Comparison of ENCODE assay signal across 8 cellular contexts in the genomic region with DNA sequence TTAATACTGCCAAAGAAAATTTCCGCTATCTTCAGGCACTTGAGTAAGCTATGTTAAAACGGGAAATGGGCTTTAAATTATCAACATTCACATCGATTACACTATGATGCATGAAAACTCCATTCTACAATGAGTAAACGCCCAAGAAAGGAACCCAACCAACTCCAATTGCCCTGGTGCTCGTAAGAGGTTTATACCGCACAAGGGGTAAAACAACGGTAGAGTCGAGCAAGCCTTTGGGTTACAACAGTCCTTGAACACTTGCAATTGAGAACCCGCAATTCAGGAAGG. TPM values are rescaled to one million over a fixed set of nuclear protein-coding genes. Genes with fewer than 3 reads are reported as not detected.
DNase-seq lines count a peak whose midpoint lies in the region; ATAC-seq, FAIRE-seq and TF ChIP-seq lines count a peak whose summit lies in the region.

No MANE protein-coding gene starts in this region.

- H3K4me3 ChIP-seq in liver (ENCODE audit: low read depth in 1 of 3, low read length in 3 of 3): peak overlapping the region; percentile 86 to 93 (median 88)
- H3K4me3 ChIP-seq in thoracic aorta: peak overlapping the region; percentile 97

- H3K4me3 Mint-ChIP-seq in brain: peak overlapping the region; percentile 92 to 97 (median 94)

- H3K4me1 Mint-ChIP-seq in brain: peaks cover 56% of the 10 kb centered on the region

- no peak for FAIRE-seq in GM12892 (lab: Jason Lieb, UNC)

- H3K27me3 Mint-ChIP-seq in brain: peaks cover 4% of the 10 kb centered on the region

- H3K9ac ChIP-seq in liver (ENCODE audit: low read depth in 1 of 2, low read length in 2 of 2): peak overlapping the region; percentile 45 to 84

- H3K9me3 ChIP-seq in liver (ENCODE audit: control insufficient read depth in 4 of 4, low read length in 3 of 4) (no peaks in the 10 kb centered on the region), thoracic aorta (no peaks in the 10 kb centered on the region)

- H3K36me3 ChIP-seq in liver (ENCODE audit: control insufficient read depth in 4 of 4, insufficient read depth in 3 of 4, low read depth in 1 of 4, low read length in 3 of 4) (no peaks in the 10 kb centered on the region), thoracic aorta (no peaks in the 10 kb centered on the region)

- no peaks in the 10 kb centered on the region for H3K36me3 Mint-ChIP-seq in brain

- H3K27ac Mint-ChIP-seq in brain: peak overlapping the region; percentile 90 to 97 (median 94)

- TF ChIP-seq CTCF in brain (conservative IDR thresholded peaks at IDR 0.05) (no peak), liver (IDR thresholded peaks at IDR 0.05; ENCODE audit: low read depth, low read length, missing input control) (no peak), thoracic aorta (IDR thresholded peaks at IDR 0.05) (no peak)

- TF ChIP-seq RAD21 in liver (IDR thresholded peaks at IDR 0.05): no peak

- DNase-seq in NAMALWA (ENCODE audit: low spot score) (peak; percentile 77), thoracic aorta (ENCODE audit: low spot score) (no peak), GM12892 (ENCODE audit: insufficient read length) (no peak), occipital lobe (lab: John Stamatoyannopoulos, UW) (no peak), NCI-H748 treated with DMSO at 0.1 percent for 48 hours (lab: John Stamatoyannopoulos, UW) (no peak)

- H3K27ac ChIP-seq in liver (ENCODE audit: low read depth in 1 of 2, low read length in 2 of 2) (peak overlapping the region; percentile 79 to 85), thoracic aorta (peak overlapping the region; percentile 75 to 76)

- peaks cover 3 to 15% (median 4%) of the 10 kb centered on the region in 4 donors for H3K4me1 ChIP-seq in liver (ENCODE audit: control insufficient read depth in 4 of 4, insufficient read depth in 4 of 4, low read length in 3 of 4)
- H3K4me1 ChIP-seq in thoracic aorta (ENCODE audit: control insufficient read depth in 1 of 2, low read depth in 2 of 2): peaks cover 8 to 12% of the 10 kb centered on the region in 2 donors

- WGBS in liver: 7% methylated on average over 9 of the region's 9 CpGs

- no peaks in the 10 kb centered on the region for H3K9me3 Mint-ChIP-seq in brain

- peaks cover 0 to 2% (median 0%) of the 10 kb centered on the region in 4 donors for H3K27me3 ChIP-seq in liver (ENCODE audit: control insufficient read depth in 4 of 4, insufficient read depth in 4 of 4, low read length in 3 of 4)
- H3K27me3 ChIP-seq in thoracic aorta (replicated peaks; ENCODE audit: insufficient read depth): no peaks in the 10 kb centered on the region

- peak; percentile 11 for ATAC-seq in GM18861 (IDR thresholded peaks at IDR 0.05; ENCODE audit: unreplicated experiment)
- ATAC-seq in thoracic aorta (ENCODE audit: insufficient number of reproducible peaks, low FRiP score, low read depth): no peak

- TF ChIP-seq POLR2A in GM12892 (IDR thresholded peaks at IDR 0.05; ENCODE audit: low read depth, low read length): no peak

TF ChIP-seq in liver, 16 proteins besides CTCF, POLR2A, EP300 and RAD21:
- TF ChIP-seq EGR1 (IDR thresholded peaks at IDR 0.05; ENCODE audit: low read depth in 2 of 2) (no peak), GABPA (IDR thresholded peaks at IDR 0.05 in 1 of 2, conservative IDR thresholded peaks at IDR 0.05 in 1 of 2) (no peak), HNF4G (IDR thresholded peaks at IDR 0.05) (no peak), TAF1 (conservative IDR thresholded peaks at IDR 0.05) (no peak), JUND (IDR thresholded peaks at IDR 0.05) (no peak), FOXA2 (IDR thresholded peaks at IDR 0.05) (no peak), RXRA (IDR thresholded peaks at IDR 0.05) (no peak), SP1 (IDR thresholded peaks at IDR 0.05) (no peak), HNF4A (conservative IDR thresholded peaks at IDR 0.05) (no peak), FOXA1 (IDR thresholded peaks at IDR 0.05) (no peak), NR2F2 (IDR thresholded peaks at IDR 0.05) (no peak), YY1 (IDR thresholded peaks at IDR 0.05) (no peak)
- TF ChIP-seq, protein P1, sequence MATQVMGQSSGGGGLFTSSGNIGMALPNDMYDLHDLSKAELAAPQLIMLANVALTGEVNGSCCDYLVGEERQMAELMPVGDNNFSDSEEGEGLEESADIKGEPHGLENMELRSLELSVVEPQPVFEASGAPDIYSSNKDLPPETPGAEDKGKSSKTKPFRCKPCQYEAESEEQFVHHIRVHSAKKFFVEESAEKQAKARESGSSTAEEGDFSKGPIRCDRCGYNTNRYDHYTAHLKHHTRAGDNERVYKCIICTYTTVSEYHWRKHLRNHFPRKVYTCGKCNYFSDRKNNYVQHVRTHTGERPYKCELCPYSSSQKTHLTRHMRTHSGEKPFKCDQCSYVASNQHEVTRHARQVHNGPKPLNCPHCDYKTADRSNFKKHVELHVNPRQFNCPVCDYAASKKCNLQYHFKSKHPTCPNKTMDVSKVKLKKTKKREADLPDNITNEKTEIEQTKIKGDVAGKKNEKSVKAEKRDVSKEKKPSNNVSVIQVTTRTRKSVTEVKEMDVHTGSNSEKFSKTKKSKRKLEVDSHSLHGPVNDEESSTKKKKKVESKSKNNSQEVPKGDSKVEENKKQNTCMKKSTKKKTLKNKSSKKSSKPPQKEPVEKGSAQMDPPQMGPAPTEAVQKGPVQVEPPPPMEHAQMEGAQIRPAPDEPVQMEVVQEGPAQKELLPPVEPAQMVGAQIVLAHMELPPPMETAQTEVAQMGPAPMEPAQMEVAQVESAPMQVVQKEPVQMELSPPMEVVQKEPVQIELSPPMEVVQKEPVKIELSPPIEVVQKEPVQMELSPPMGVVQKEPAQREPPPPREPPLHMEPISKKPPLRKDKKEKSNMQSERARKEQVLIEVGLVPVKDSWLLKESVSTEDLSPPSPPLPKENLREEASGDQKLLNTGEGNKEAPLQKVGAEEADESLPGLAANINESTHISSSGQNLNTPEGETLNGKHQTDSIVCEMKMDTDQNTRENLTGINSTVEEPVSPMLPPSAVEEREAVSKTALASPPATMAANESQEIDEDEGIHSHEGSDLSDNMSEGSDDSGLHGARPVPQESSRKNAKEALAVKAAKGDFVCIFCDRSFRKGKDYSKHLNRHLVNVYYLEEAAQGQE (IDR thresholded peaks at IDR 0.05): no peak
- TF ChIP-seq, protein P2, sequence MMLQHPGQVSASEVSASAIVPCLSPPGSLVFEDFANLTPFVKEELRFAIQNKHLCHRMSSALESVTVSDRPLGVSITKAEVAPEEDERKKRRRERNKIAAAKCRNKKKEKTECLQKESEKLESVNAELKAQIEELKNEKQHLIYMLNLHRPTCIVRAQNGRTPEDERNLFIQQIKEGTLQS (IDR thresholded peaks at IDR 0.05): no peak
- TF ChIP-seq, protein P3, sequence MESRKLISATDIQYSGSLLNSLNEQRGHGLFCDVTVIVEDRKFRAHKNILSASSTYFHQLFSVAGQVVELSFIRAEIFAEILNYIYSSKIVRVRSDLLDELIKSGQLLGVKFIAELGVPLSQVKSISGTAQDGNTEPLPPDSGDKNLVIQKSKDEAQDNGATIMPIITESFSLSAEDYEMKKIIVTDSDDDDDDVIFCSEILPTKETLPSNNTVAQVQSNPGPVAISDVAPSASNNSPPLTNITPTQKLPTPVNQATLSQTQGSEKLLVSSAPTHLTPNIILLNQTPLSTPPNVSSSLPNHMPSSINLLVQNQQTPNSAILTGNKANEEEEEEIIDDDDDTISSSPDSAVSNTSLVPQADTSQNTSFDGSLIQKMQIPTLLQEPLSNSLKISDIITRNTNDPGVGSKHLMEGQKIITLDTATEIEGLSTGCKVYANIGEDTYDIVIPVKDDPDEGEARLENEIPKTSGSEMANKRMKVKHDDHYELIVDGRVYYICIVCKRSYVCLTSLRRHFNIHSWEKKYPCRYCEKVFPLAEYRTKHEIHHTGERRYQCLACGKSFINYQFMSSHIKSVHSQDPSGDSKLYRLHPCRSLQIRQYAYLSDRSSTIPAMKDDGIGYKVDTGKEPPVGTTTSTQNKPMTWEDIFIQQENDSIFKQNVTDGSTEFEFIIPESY (IDR thresholded peaks at IDR 0.05): no peak
- TF ChIP-seq, protein P4, sequence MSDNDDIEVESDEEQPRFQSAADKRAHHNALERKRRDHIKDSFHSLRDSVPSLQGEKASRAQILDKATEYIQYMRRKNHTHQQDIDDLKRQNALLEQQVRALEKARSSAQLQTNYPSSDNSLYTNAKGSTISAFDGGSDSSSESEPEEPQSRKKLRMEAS (IDR thresholded peaks at IDR 0.05): no peak

RNA-seq across cellular contexts. Expression of a gene that starts 1.0 kb away (rescaled TPM):
- polyA plus RNA-seq in brain (ENCODE audit: insufficient read depth, low read depth, low replicate concordance): 16.8 TPM
- total RNA-seq in liver: 10 to 100 TPM in 1 of 2 donors, 1 to 10 TPM in 1; 8.8 to 14.4 TPM
- polyA plus RNA-seq in liver: 1 to 10 TPM; 2.1 to 2.7 TPM
- 10 to 100 TPM; 35.0 to 38.3 TPM for total RNA-seq in thoracic aorta
- polyA plus RNA-seq in GM12892 (2012; ENCODE audit: missing spikeins): 18.6 TPM
- total RNA-seq in occipital lobe: 473 TPM

Comparison
In these comparisons a context has a peak if more than half of its experiments do, and no peak if none do; other contexts are left out.
1. RNA of a gene that starts 1.0 kb away (total RNA-seq): 473 TPM in occipital lobe (single experiment); 35.0 to 38.3 TPM in thoracic aorta and 8.8 to 14.4 TPM in liver; every median in the first group is over 10 times any median in the second.